ENCODE assay signal across 21 cellular contexts in genomic region chr3:132245547-132245946, GRCh38.
DNase-seq lines count a peak whose midpoint lies in the region; ATAC-seq and TF ChIP-seq lines count a peak whose summit lies in the region.
"Had no signal": no experiment of that assay in that cellular context is flagged by ENCODE, and none has a peak within 500 bp of the region (broad histone marks: within the 10 kb centered on the region; RNA-seq: fewer than 3 reads in every experiment).

No MANE protein-coding gene starts in this region.

- H3K36me3 ChIP-seq in mammary epithelial cell (ENCODE audit: insufficient read depth, low read length) (no peaks in the 10 kb centered on the region), mucosa of descending colon (ENCODE audit: low read depth) (no peaks in the 10 kb centered on the region)
- H3K36me3 ChIP-seq: gastroesophageal sphincter had no signal

- no peak overlapping the region for H3K9ac ChIP-seq in mammary epithelial cell (ENCODE audit: insufficient read depth, low read length)
- H3K9ac ChIP-seq: SK-N-SH had no signal

- H3K9me3 Mint-ChIP-seq in naive thymus-derived CD8-positive, alpha-beta T cell: no peaks in the 10 kb centered on the region
- H3K9me3 Mint-ChIP-seq: activated naive CD4-positive, alpha-beta T cell treated with anti-CD3 and anti-CD28 coated beads, Interleukin-2, amount 50 U/mL, for 72 hours; activated T-cell treated with anti-CD3 and anti-CD28 coated beads, Interleukin-2, amount 50 U/mL, for 4 hours; CD8-positive, alpha-beta memory T cell; T-helper 2 cell treated with Interferon-gamma antibody and Interleukin-4, amounts not matched to agents 5 μg/mL and 100 μg/mL, for 36 hours had no signal

- no peaks in the 10 kb centered on the region for H3K36me3 Mint-ChIP-seq in naive thymus-derived CD8-positive, alpha-beta T cell
- H3K36me3 Mint-ChIP-seq: activated naive CD4-positive, alpha-beta T cell treated with anti-CD3 and anti-CD28 coated beads, Interleukin-2, amount 50 U/mL, for 72 hours; CD8-positive, alpha-beta memory T cell had no signal

- ATAC-seq in mucosa of descending colon: peak; percentile 37
- ATAC-seq in naive thymus-derived CD8-positive, alpha-beta T cell: no peak
- no peak for ATAC-seq in GM19023 (IDR thresholded peaks at IDR 0.05; ENCODE audit: unreplicated experiment)
- ATAC-seq: activated naive CD4-positive, alpha-beta T cell treated with anti-CD3 and anti-CD28 coated beads, Interleukin-2, amount 50 U/mL, for 72 hours; activated T-cell treated with anti-CD3 and anti-CD28 coated beads, Interleukin-2, amount 50 U/mL, for 4 hours; gastroesophageal sphincter had no signal

- H3K4me1 ChIP-seq in mammary epithelial cell (ENCODE audit: insufficient read depth, low read length) (no peaks in the 10 kb centered on the region), mucosa of descending colon (ENCODE audit: low read depth) (no peaks in the 10 kb centered on the region)
- H3K4me1 ChIP-seq: gastroesophageal sphincter had no signal

- H3K4me2 ChIP-seq in mammary epithelial cell (ENCODE audit: insufficient read depth, low read depth, low read length): no peak overlapping the region
- H3K4me2 ChIP-seq: SK-N-SH had no signal

- H3K9me3 ChIP-seq in mammary epithelial cell (replicated peaks; ENCODE audit: insufficient read depth, low read length) (no peaks in the 10 kb centered on the region), mucosa of descending colon (no peaks in the 10 kb centered on the region)
- H3K9me3 ChIP-seq: SK-N-SH had no signal

- TF ChIP-seq EP300 in Ishikawa (IDR thresholded peaks at IDR 0.05; ENCODE audit: borderline replicate concordance): no peak

- H3K27me3 ChIP-seq in mammary epithelial cell (ENCODE audit: insufficient read depth, low read length): no peaks in the 10 kb centered on the region
- H3K27me3 ChIP-seq: gastroesophageal sphincter had no signal

- H3K4me3 ChIP-seq in mammary epithelial cell (replicated peaks in 1 of 3; ENCODE audit: insufficient read depth in 1 of 3, low read depth in 2 of 3, low read length in 3 of 3) (no peak overlapping the region), mucosa of descending colon (no peak overlapping the region)
- H3K4me3 ChIP-seq: coronary artery, gastroesophageal sphincter had no signal

- WGBS in mammary epithelial cell (ENCODE audit: low coverage, missing lambda C conversion rate): 15% methylated on average over 3 of the region's 3 CpGs

- CTCF ChIA-PET in mammary epithelial cell (lab: Charles Lee; ENCODE audit: low non-redundant PET): interaction anchor here (0.6 kb wide), 1 partner anchor 23 kb away, joined by 4 read pairs; no protein-coding TSS in a partner anchor

- intact Hi-C loops in mammary epithelial cell (cut with micrococcal nuclease) (no loop called here), mucosa of descending colon (cut with DNase I, micrococcal nuclease) (no loop called here)

- POLR2A ChIA-PET in naive thymus-derived CD8-positive, alpha-beta T cell (lab: Charles Lee): no interaction called here

- H3K27me3 Mint-ChIP-seq in naive thymus-derived CD8-positive, alpha-beta T cell: peaks cover 10 to 35% (median 20%) of the 10 kb centered on the region in 5 donors

- H3K4me1 Mint-ChIP-seq in naive thymus-derived CD8-positive, alpha-beta T cell: no peaks in the 10 kb centered on the region
- H3K4me1 Mint-ChIP-seq: CD8-positive, alpha-beta memory T cell had no signal

- no peak overlapping the region for H3K27ac ChIP-seq in mammary epithelial cell (ENCODE audit: insufficient read depth, low read depth, low read length)
- H3K27ac ChIP-seq: gastroesophageal sphincter had no signal

- peak; percentile 7 for DNase-seq in Daoy (ENCODE audit: low read depth)
- peak; percentile 68 for DNase-seq in mammary epithelial cell
- no peak for DNase-seq in mucosa of descending colon
- no peak for DNase-seq in naive thymus-derived CD8-positive, alpha-beta T cell
- DNase-seq in HT-29 (ENCODE audit: low spot score): no peak
- no peak for DNase-seq in dermis blood vessel endothelial cell
- DNase-seq: activated CD4-positive, CD25-positive, alpha-beta regulatory T cell; activated T-cell treated with anti-CD3 and anti-CD28 coated beads, Interleukin-2, amount 50 U/mL, for 4 hours; CD8-positive, alpha-beta memory T cell; Kasumi-1; NCI-H2107; NCI-H526; retina; SK-N-SH; stimulated activated CD4-positive, alpha-beta T cell treated with anti-CD3 and anti-CD28 coated beads, Interleukin-15, amount 100 ng/mL, for 24 hours had no signal

- H3K27ac Mint-ChIP-seq in naive thymus-derived CD8-positive, alpha-beta T cell: no peak overlapping the region
- H3K27ac Mint-ChIP-seq: CD8-positive, alpha-beta memory T cell; T-helper 2 cell treated with Interferon-gamma antibody and Interleukin-4, amounts not matched to agents 5 μg/mL and 100 μg/mL, for 36 hours had no signal

- H3K4me3 Mint-ChIP-seq in naive thymus-derived CD8-positive, alpha-beta T cell: no peak overlapping the region
- H3K4me3 Mint-ChIP-seq: activated T-cell treated with anti-CD3 and anti-CD28 coated beads, Interleukin-2, amount 50 U/mL, for 4 hours; CD8-positive, alpha-beta memory T cell; T-helper 2 cell treated with Interferon-gamma antibody and Interleukin-4, amounts not matched to agents 5 μg/mL and 100 μg/mL, for 36 hours had no signal

- no peaks in the 10 kb centered on the region for H3K79me2 ChIP-seq in mammary epithelial cell (ENCODE audit: insufficient read depth, low read length)

- no peak for TF ChIP-seq CTCF in mammary epithelial cell (conservative IDR thresholded peaks at IDR 0.05 in 1 of 2, IDR thresholded peaks at IDR 0.05 in 1 of 2; ENCODE audit: extremely low read depth in 1 of 2, insufficient read depth in 1 of 2, low read depth in 1 of 2, low read length in 2 of 2)
- TF ChIP-seq CTCF in mucosa of descending colon (IDR thresholded peaks at IDR 0.05): no peak

- H2AFZ ChIP-seq in mammary epithelial cell (ENCODE audit: low read depth, low read length): no peak overlapping the region

- in situ Hi-C loops in mammary epithelial cell (cut with MboI; ENCODE audit: low sequenced_read_pairs in 2 of 2): no loop called here

- no peaks in the 10 kb centered on the region for H4K20me1 ChIP-seq in mammary epithelial cell (ENCODE audit: insufficient read depth, low read length)

- dilution Hi-C loops in mammary epithelial cell (cut with HindIII; ENCODE audit: low sequenced_read_pairs): no loop called here

- no TSS peak for BruUV-seq in mammary epithelial cell (replicated peaks; lab: Mats Ljungman, UMichigan)

- TF ChIP-seq RAD21 in Ishikawa (IDR thresholded peaks at IDR 0.05; ENCODE audit: low read depth): no peak

TF ChIP-seq in Ishikawa, 13 proteins besides CTCF, POLR2A, EP300 and RAD21:
- TF ChIP-seq USF1 (IDR thresholded peaks at IDR 0.05): no peak
- TF ChIP-seq ZBTB7A (IDR thresholded peaks at IDR 0.05; ENCODE audit: low read depth): no peak
- peak; percentile 46 for TF ChIP-seq NFIC (IDR thresholded peaks at IDR 0.05)
- TF ChIP-seq EGR1 (IDR thresholded peaks at IDR 0.05): no peak

Comparison
In these comparisons a context has a peak if more than half of its experiments do, and no peak if none do; other contexts are left out.
1. DNase-seq: peak in Daoy (single experiment) and mammary epithelial cell (single experiment); none in mucosa of descending colon (0 of 3), naive thymus-derived CD8-positive, alpha-beta T cell (0 of 10), HT-29 (single experiment) and dermis blood vessel endothelial cell (single experiment).